Comparison of ENCODE assay signal across 13 cellular contexts in the genomic region with DNA sequence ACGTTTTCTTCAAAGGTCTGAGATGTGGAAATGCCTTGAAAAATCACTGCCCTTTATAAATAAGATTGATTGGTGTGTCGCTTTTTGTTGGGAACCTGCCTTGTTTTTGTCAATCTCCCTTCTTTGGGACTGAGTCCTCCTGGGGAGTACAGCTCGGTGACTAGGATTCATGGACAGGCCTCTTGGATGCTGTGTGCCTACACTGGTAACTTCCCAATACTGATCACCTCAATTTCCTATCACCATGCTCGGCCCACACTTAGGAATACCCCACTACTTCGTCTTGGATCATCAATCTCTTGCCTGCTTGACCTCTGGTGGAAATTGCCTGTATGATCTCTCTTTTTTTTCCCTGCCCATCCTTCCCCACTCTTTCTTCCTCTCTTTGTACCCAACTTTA. TPM values are rescaled to one million over a fixed set of nuclear protein-coding genes. Genes with fewer than 3 reads are reported as not detected.
DNase-seq lines count a peak whose midpoint lies in the region; ATAC-seq, FAIRE-seq and TF ChIP-seq lines count a peak whose summit lies in the region.
"Had no signal": no experiment of that assay in that cellular context is flagged by ENCODE, and none has a peak within 500 bp of the region (broad histone marks: within the 10 kb centered on the region; RNA-seq: fewer than 3 reads in every experiment).

No MANE protein-coding gene starts in this region.

- intact Hi-C loops in Caco-2 (cut with micrococcal nuclease; ENCODE audit: unreplicated experiment), result no loop called here

- H3K4me1 ChIP-seq in A549, result peaks cover 16% of the 10 kb centered on the region; the same call in 2 of the 3 replicates
- peaks cover 57% of the 10 kb centered on the region for H3K4me1 ChIP-seq in Caco-2
- H3K4me1 ChIP-seq in endodermal cell (ENCODE audit: control insufficient read depth, insufficient read depth, low read length), result peaks cover 13% of the 10 kb centered on the region
- peaks cover 13% of the 10 kb centered on the region for H3K4me1 ChIP-seq in hepatocyte (ENCODE audit: insufficient read depth)
- peaks cover 19% of the 10 kb centered on the region for H3K4me1 ChIP-seq in HAP-1

- H3K4me2 ChIP-seq in A549, result no peak overlapping the region
- H3K4me2 ChIP-seq in hepatocyte, result peak overlapping the region; percentile 1

- in situ Hi-C loops in G401 (cut with HindIII; ENCODE audit: low sequenced_read_pairs) (no loop called here), HAP-1 (cut with MboI; ENCODE audit: low sequenced_read_pairs) (no loop called here)

- H3K27me3 ChIP-seq in Caco-2 (replicated peaks; ENCODE audit: control insufficient read depth, insufficient read depth, low read length) (no peaks in the 10 kb centered on the region), endodermal cell (ENCODE audit: control insufficient read depth, insufficient read depth, low read length, poor library complexity, severe bottlenecking) (no peaks in the 10 kb centered on the region), hepatocyte (no peaks in the 10 kb centered on the region), HAP-1 (ENCODE audit: low read depth) (no peaks in the 10 kb centered on the region)

- H3K36me3 ChIP-seq in Caco-2 (ENCODE audit: control insufficient read depth, insufficient read depth, low read length) (no peaks in the 10 kb centered on the region; the same call in 1 of the 2 replicates), endodermal cell (ENCODE audit: control insufficient read depth, insufficient read depth, low read length) (peaks cover 57% of the 10 kb centered on the region), hepatocyte (replicated peaks; ENCODE audit: insufficient read depth, low read depth) (no peaks in the 10 kb centered on the region), HAP-1 (replicated peaks) (no peaks in the 10 kb centered on the region)

- no peak for FAIRE-seq in A549 (lab: Jason Lieb, UNC)
- FAIRE-seq: H54 had no signal

- CTCF ChIA-PET in A549 (lab: Yijun Ruan, JAX), result interaction anchor here (1.0 kb wide), 1 partner anchor 10 kb away, joined by 3 read pairs; no protein-coding TSS in a partner anchor
- CTCF ChIA-PET in Caco-2 (lab: Charles Lee), result no interaction called here

- POLR2A ChIA-PET in A549 (lab: Yijun Ruan, JAX), result no interaction called here
- POLR2A ChIA-PET in Caco-2 (lab: Charles Lee), result no interaction called here

- H3K36me3 Mint-ChIP-seq in Caco-2 (ENCODE audit: insufficient read depth, unreplicated experiment) (peaks cover 50% of the 10 kb centered on the region), endodermal cell (ENCODE audit: low read depth) (peaks cover 34% of the 10 kb centered on the region)
- H3K36me3 Mint-ChIP-seq: CD14-positive monocyte; CD8-positive, alpha-beta T cell; IgD-negative memory B cell had no signal

- H3K9me3 ChIP-seq in A549 (peaks cover 11% of the 10 kb centered on the region; the same call in 1 of the 3 replicates), Caco-2 (peaks cover 2% of the 10 kb centered on the region; the same call in 1 of the 2 replicates), endodermal cell (ENCODE audit: control insufficient read depth, low read length) (peaks cover 15% of the 10 kb centered on the region), hepatocyte (ENCODE audit: low read depth) (no peaks in the 10 kb centered on the region), HAP-1 (peaks cover 8% of the 10 kb centered on the region; the same call in 1 of the 2 replicates)

- no peaks in the 10 kb centered on the region for H3K9me3 Mint-ChIP-seq in Caco-2 (ENCODE audit: unreplicated experiment)
- H3K9me3 Mint-ChIP-seq in endodermal cell, result no peaks in the 10 kb centered on the region
- H3K9me3 Mint-ChIP-seq: CD8-positive, alpha-beta T cell had no signal

- TF ChIP-seq CTCF in A549 (IDR thresholded peaks at IDR 0.05) (no peak), Caco-2 (IDR thresholded peaks at IDR 0.05; ENCODE audit: insufficient read depth in 1 of 2, low read depth in 1 of 2, low read length in 1 of 2, severe bottlenecking in 1 of 2, unreplicated experiment in 1 of 2) (no peak), endodermal cell (conservative IDR thresholded peaks at IDR 0.05) (no peak), hepatocyte (IDR thresholded peaks at IDR 0.05; ENCODE audit: poor library complexity) (no peak)

- peak overlapping the region; percentile 51 for H3K27ac Mint-ChIP-seq in Caco-2 (ENCODE audit: unreplicated experiment)
- H3K27ac Mint-ChIP-seq in endodermal cell, result peak overlapping the region; percentile 66
- H3K27ac Mint-ChIP-seq: CD14-positive monocyte; CD8-positive, alpha-beta T cell; IgD-negative memory B cell had no signal

- DNase-seq in A549 (ENCODE audit: low read depth in 1 of 2, low spot score in 1 of 2), result no peak
- no peak for DNase-seq in Caco-2
- DNase-seq in endodermal cell, result no peak
- no peak for DNase-seq in hepatocyte (ENCODE audit: low spot score)
- no peak for DNase-seq in G401 (ENCODE audit: low spot score)
- DNase-seq in activated effector memory CD4-positive, alpha-beta T cell treated with anti-CD3 and anti-CD28 coated beads, Interleukin-2, amount 50 U/mL, for 16 hours, result no peak
- DNase-seq in HAP-1 (ENCODE audit: low spot score in 2 of 2), result no peak
- DNase-seq: CD8-positive, alpha-beta T cell; COR-L47; DMS53 had no signal

- H3K4me3 Mint-ChIP-seq in Caco-2 (ENCODE audit: unreplicated experiment) (no peak overlapping the region), endodermal cell (no peak overlapping the region)
- H3K4me3 Mint-ChIP-seq: CD14-positive monocyte; CD8-positive, alpha-beta T cell; IgD-negative memory B cell had no signal

- peaks cover 61% of the 10 kb centered on the region for H3K4me1 Mint-ChIP-seq in Caco-2 (ENCODE audit: low read depth, unreplicated experiment)
- H3K4me1 Mint-ChIP-seq in endodermal cell, result peaks cover 62% of the 10 kb centered on the region
- H3K4me1 Mint-ChIP-seq: CD14-positive monocyte had no signal

- H4K20me1 ChIP-seq in hepatocyte (ENCODE audit: insufficient read depth, poor library complexity, severe bottlenecking), result no peaks in the 10 kb centered on the region

- H3K27me3 Mint-ChIP-seq in Caco-2 (ENCODE audit: insufficient read depth, unreplicated experiment), result no peaks in the 10 kb centered on the region
- H3K27me3 Mint-ChIP-seq in endodermal cell (ENCODE audit: insufficient read depth), result no peaks in the 10 kb centered on the region

- no peak for TF ChIP-seq EP300 in A549 (IDR thresholded peaks at IDR 0.05)

- H3K9me2 ChIP-seq in hepatocyte (replicated peaks; ENCODE audit: insufficient read depth), result no peaks in the 10 kb centered on the region

- 93% methylated on average over 5 of the region's 5 CpGs for WGBS in A549 (ENCODE audit: missing lambda C conversion rate)
- WGBS in endodermal cell (ENCODE audit: insufficient coverage in 1 of 2, insufficient read length in 1 of 2), 2 experiments, result 76 to 78% methylated on average over 5 of the region's 5 CpGs
- WGBS in hepatocyte (ENCODE audit: low lambda C conversion rate, missing lambda C conversion rate), result 66% methylated on average over 5 of the region's 5 CpGs

- H2AFZ ChIP-seq in hepatocyte, result no peak overlapping the region

- no peak overlapping the region for H3K9ac ChIP-seq in endodermal cell (ENCODE audit: extremely low read depth, low read length, poor library complexity, severe bottlenecking)

- ATAC-seq in A549, result peak; percentile 19 to 62; a peak in 3 of 6 replicates
- ATAC-seq: CD8-positive, alpha-beta T cell had no signal

- H3K27ac ChIP-seq in A549 (no peak overlapping the region), endodermal cell (ENCODE audit: low read depth, low read length) (no peak overlapping the region), hepatocyte (peak overlapping the region; percentile 14)

- TF ChIP-seq RAD21 in A549 (conservative IDR thresholded peaks at IDR 0.05 in 1 of 2, IDR thresholded peaks at IDR 0.05 in 1 of 2), result no peak

- H3K4me3 ChIP-seq in A549, result no peak overlapping the region
- no peak overlapping the region for H3K4me3 ChIP-seq in Caco-2 (ENCODE audit: low read depth, low read length)
- peak overlapping the region; percentile 64 for H3K4me3 ChIP-seq in endodermal cell (ENCODE audit: low read length)
- H3K4me3 ChIP-seq in hepatocyte, result no peak overlapping the region
- no peak overlapping the region for H3K4me3 ChIP-seq in HAP-1

- no peak for TF ChIP-seq POLR2A in A549 (IDR thresholded peaks at IDR 0.05; ENCODE audit: low read length)

- H3K79me2 ChIP-seq in hepatocyte, result peaks cover 4% of the 10 kb centered on the region

- no TSS peak for BruUV-seq in Caco-2 (replicated peaks; lab: Mats Ljungman, UMichigan)

TF ChIP-seq in A549, 52 proteins besides CTCF, POLR2A, EP300 and RAD21:
- TF ChIP-seq ESRRA (IDR thresholded peaks at IDR 0.05; ENCODE audit: borderline replicate concordance, low read length) (no peak), RFX5 (IDR thresholded peaks at IDR 0.05) (no peak), PHF8 (IDR thresholded peaks at IDR 0.05; ENCODE audit: borderline replicate concordance, low read depth) (no peak), ZNF302 (CRISPR knock-in tag; IDR thresholded peaks at IDR 0.05) (no peak), KDM1A (IDR thresholded peaks at IDR 0.05; ENCODE audit: low read depth) (no peak), RARB (CRISPR knock-in tag; IDR thresholded peaks at IDR 0.05) (no peak), CHD4 (IDR thresholded peaks at IDR 0.05; ENCODE audit: borderline replicate concordance) (no peak), HOXB5 (CRISPR knock-in tag; IDR thresholded peaks at IDR 0.05) (no peak)
- TF ChIP-seq, protein P1, sequence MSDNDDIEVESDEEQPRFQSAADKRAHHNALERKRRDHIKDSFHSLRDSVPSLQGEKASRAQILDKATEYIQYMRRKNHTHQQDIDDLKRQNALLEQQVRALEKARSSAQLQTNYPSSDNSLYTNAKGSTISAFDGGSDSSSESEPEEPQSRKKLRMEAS (IDR thresholded peaks at IDR 0.05), result no peak

RNA-seq across cellular contexts. Expression of a gene that starts 34.2 kb away (rescaled TPM):
- polyA plus RNA-seq in A549 (2011; rRNA removed), result 132 and 168 TPM in 2 replicates
- polyA plus RNA-seq in A549 (2012; cell fraction: cytosol; rRNA removed), result 63.1 and 77.4 TPM in 2 replicates
- polyA plus RNA-seq in A549 (2012; cell fraction: nucleus; rRNA removed), result 77.0 and 82.3 TPM in 2 replicates
- 36.9 to 37.3 TPM (median 37.1 TPM) in 3 replicates for polyA plus RNA-seq in A549 (2017; fragmentation: RNase III; extraction: RNeasy Plus Mini Kit Qiagen cat#74134 plus additional on column Dnase treatment)
- polyA minus RNA-seq in A549 (2011; rRNA and poly(A)+ RNA removed), result 274 and 323 TPM in 2 replicates
- total RNA-seq in Caco-2 (2022), result 54.1 and 55.0 TPM in 2 replicates
- total RNA-seq in endodermal cell, result 10 to 100 TPM; 57.4 to 58.2 TPM
- polyA plus RNA-seq in endodermal cell (2013, experiment 1 of 2), result 14.5 TPM
- 15.6 TPM for polyA plus RNA-seq in endodermal cell (2013, experiment 2 of 2)
- 33.5 and 37.0 TPM in 2 replicates for total RNA-seq in hepatocyte
- polyA plus RNA-seq in hepatocyte, result 20.2 and 23.5 TPM in 2 replicates
- 4.0 and 4.4 TPM in 2 replicates for total RNA-seq in G401 (2014; rRNA removed; shearing (Covaris generic))
- polyA plus RNA-seq: CD14-positive monocyte, IgD-negative memory B cell had no signal
